In the genomic region with DNA sequence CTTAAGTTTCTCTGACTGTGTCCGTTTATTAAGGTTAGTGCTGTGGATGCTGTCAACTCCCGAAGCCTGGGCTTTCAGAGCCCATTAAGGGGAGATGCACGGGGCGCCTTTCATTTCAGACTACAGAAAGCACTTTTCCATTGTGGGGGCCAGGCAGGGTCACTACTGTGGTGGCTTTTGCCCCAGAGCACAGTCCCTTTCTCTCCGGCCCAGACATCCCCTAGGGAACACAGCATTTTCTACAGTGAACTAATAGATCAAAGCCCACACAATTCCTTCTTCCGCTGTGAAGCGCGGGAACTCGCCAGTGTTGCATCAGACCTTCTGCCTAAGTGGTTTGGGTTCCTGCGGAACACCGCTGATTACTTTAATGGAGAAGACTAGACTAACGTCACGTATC, we compare ENCODE assay signal across 2 cellular contexts.
TF ChIP-seq lines count a peak whose summit lies in the region.

No MANE protein-coding gene starts in this region.

TF ChIP-seq in GM23338, 12 proteins besides CTCF, POLR2A, EP300 and RAD21 (continues in another document):
- no peak for TF ChIP-seq STAT1 (IDR thresholded peaks at IDR 0.05; ENCODE audit: unreplicated experiment)
- TF ChIP-seq, protein P1, sequence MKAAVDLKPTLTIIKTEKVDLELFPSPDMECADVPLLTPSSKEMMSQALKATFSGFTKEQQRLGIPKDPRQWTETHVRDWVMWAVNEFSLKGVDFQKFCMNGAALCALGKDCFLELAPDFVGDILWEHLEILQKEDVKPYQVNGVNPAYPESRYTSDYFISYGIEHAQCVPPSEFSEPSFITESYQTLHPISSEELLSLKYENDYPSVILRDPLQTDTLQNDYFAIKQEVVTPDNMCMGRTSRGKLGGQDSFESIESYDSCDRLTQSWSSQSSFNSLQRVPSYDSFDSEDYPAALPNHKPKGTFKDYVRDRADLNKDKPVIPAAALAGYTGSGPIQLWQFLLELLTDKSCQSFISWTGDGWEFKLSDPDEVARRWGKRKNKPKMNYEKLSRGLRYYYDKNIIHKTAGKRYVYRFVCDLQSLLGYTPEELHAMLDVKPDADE (IDR thresholded peaks at IDR 0.05) = no peak
- no peak for TF ChIP-seq CREB1 (CRISPR knock-in tag; IDR thresholded peaks at IDR 0.05; ENCODE audit: low read depth)
- TF ChIP-seq REST (IDR thresholded peaks at IDR 0.05; ENCODE audit: unreplicated experiment) = no peak
- TF ChIP-seq ZNF331 (CRISPR knock-in tag; IDR thresholded peaks at IDR 0.05; ENCODE audit: low read depth) = no peak
- TF ChIP-seq, protein P2, sequence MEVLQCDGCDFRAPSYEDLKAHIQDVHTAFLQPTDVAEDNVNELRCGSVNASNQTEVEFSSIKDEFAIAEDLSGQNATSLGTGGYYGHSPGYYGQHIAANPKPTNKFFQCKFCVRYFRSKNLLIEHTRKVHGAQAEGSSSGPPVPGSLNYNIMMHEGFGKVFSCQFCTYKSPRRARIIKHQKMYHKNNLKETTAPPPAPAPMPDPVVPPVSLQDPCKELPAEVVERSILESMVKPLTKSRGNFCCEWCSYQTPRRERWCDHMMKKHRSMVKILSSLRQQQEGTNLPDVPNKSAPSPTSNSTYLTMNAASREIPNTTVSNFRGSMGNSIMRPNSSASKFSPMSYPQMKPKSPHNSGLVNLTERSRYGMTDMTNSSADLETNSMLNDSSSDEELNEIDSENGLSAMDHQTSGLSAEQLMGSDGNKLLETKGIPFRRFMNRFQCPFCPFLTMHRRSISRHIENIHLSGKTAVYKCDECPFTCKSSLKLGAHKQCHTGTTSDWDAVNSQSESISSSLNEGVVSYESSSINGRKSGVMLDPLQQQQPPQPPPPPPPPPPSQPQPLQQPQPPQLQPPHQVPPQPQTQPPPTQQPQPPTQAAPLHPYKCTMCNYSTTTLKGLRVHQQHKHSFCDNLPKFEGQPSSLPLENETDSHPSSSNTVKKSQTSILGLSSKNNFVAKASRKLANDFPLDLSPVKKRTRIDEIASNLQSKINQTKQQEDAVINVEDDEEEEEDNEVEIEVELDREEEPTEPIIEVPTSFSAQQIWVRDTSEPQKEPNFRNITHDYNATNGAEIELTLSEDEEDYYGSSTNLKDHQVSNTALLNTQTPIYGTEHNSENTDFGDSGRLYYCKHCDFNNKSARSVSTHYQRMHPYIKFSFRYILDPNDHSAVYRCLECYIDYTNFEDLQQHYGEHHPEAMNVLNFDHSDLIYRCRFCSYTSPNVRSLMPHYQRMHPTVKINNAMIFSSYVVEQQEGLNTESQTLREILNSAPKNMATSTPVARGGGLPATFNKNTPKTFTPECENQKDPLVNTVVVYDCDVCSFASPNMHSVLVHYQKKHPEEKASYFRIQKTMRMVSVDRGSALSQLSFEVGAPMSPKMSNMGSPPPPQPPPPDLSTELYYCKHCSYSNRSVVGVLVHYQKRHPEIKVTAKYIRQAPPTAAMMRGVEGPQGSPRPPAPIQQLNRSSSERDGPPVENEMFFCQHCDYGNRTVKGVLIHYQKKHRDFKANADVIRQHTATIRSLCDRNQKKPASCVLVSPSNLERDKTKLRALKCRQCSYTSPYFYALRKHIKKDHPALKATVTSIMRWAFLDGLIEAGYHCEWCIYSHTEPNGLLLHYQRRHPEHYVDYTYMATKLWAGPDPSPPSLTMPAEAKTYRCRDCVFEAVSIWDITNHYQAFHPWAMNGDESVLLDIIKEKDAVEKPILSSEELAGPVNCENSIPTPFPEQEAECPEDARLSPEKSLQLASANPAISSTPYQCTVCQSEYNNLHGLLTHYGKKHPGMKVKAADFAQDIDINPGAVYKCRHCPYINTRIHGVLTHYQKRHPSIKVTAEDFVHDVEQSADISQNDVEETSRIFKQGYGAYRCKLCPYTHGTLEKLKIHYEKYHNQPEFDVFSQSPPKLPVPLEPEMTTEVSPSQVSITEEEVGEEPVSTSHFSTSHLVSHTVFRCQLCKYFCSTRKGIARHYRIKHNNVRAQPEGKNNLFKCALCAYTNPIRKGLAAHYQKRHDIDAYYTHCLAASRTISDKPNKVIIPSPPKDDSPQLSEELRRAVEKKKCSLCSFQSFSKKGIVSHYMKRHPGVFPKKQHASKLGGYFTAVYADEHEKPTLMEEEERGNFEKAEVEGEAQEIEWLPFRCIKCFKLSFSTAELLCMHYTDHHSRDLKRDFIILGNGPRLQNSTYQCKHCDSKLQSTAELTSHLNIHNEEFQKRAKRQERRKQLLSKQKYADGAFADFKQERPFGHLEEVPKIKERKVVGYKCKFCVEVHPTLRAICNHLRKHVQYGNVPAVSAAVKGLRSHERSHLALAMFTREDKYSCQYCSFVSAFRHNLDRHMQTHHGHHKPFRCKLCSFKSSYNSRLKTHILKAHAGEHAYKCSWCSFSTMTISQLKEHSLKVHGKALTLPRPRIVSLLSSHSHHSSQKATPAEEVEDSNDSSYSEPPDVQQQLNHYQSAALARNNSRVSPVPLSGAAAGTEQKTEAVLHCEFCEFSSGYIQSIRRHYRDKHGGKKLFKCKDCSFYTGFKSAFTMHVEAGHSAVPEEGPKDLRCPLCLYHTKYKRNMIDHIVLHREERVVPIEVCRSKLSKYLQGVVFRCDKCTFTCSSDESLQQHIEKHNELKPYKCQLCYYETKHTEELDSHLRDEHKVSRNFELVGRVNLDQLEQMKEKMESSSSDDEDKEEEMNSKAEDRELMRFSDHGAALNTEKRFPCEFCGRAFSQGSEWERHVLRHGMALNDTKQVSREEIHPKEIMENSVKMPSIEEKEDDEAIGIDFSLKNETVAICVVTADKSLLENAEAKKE (CRISPR knock-in tag; IDR thresholded peaks at IDR 0.05) = no peak
- TF ChIP-seq EZH2 (IDR thresholded peaks at IDR 0.05; ENCODE audit: low read depth, unreplicated experiment) = no peak
- no peak for TF ChIP-seq JUNB (IDR thresholded peaks at IDR 0.05; ENCODE audit: unreplicated experiment)
- no peak for TF ChIP-seq POLR2AphosphoS5 (IDR thresholded peaks at IDR 0.05; ENCODE audit: low read depth)
- TF ChIP-seq ZNF114 (CRISPR knock-in tag; IDR thresholded peaks at IDR 0.05) = no peak

TF ChIP-seq in H1, 55 proteins besides CTCF, POLR2A, EP300 and RAD21:
- TF ChIP-seq SP2 (IDR thresholded peaks at IDR 0.05; ENCODE audit: low read length) (no peak), CEBPB (IDR thresholded peaks at IDR 0.05; ENCODE audit: low read depth, low read length) (0 out of 2 replicates have a peak, but pooled peaks have one; percentile 21)
